Comparison of ENCODE assay signal across 27 cellular contexts in genomic region chr3:27708246-27708645, GRCh38. TPM values are rescaled to one million over a fixed set of nuclear protein-coding genes. Genes with fewer than 3 reads are reported as not detected.
DNase-seq lines count a peak whose midpoint lies in the region; ATAC-seq and TF ChIP-seq lines count a peak whose summit lies in the region.
"Had no signal": no experiment of that assay in that cellular context is flagged by ENCODE, and none has a peak within 500 bp of the region (broad histone marks: within the 10 kb centered on the region; RNA-seq: fewer than 3 reads in every experiment).

No MANE protein-coding gene starts in this region.

- H3K27ac ChIP-seq in breast epithelium: no peak overlapping the region
- H3K27ac ChIP-seq in neural progenitor cell: no peak overlapping the region
- H3K27ac ChIP-seq: PC-9 had no signal

- peaks cover 11% of the 10 kb centered on the region for H4K20me1 ChIP-seq in neural progenitor cell (ENCODE audit: low read depth)

- ATAC-seq in stimulated activated memory B cell treated with anti-CD40 and anti-IgM and Interleukin-4, amounts not matched to agents 10 μg/mL and 1 μg/mL and 100 μg/mL, for 72 hours: no peak

- H3K27ac Mint-ChIP-seq in MCF 10A (ENCODE audit: low read depth, unreplicated experiment) (no peak overlapping the region), neural progenitor cell (no peak overlapping the region)
- no peak overlapping the region for H3K27ac Mint-ChIP-seq in stimulated activated memory B cell treated with anti-CD40 and anti-IgM and Interleukin-4, amounts not matched to agents 10 μg/mL and 1 μg/mL and 100 μg/mL, for 72 hours
- H3K27ac Mint-ChIP-seq: CD14-positive monocyte had no signal

- H3K4me2 ChIP-seq in neural progenitor cell: no peak overlapping the region
- H3K4me2 ChIP-seq: PC-9 had no signal

- H3K4me1 Mint-ChIP-seq in MCF 10A (ENCODE audit: insufficient read depth, unreplicated experiment) (peaks cover 17% of the 10 kb centered on the region), neural progenitor cell (peaks cover 12% of the 10 kb centered on the region)
- peaks cover 14% of the 10 kb centered on the region for H3K4me1 Mint-ChIP-seq in stimulated activated memory B cell treated with anti-CD40 and anti-IgM and Interleukin-4, amounts not matched to agents 10 μg/mL and 1 μg/mL and 100 μg/mL, for 72 hours

- no peaks in the 10 kb centered on the region for H3K79me2 ChIP-seq in neural progenitor cell (ENCODE audit: low read depth)

- no peaks in the 10 kb centered on the region for H3F3A ChIP-seq in neural progenitor cell (ENCODE audit: low read depth)

- H3K9ac ChIP-seq in neural progenitor cell: no peak overlapping the region

- H3K9me3 Mint-ChIP-seq in MCF 10A (ENCODE audit: unreplicated experiment) (no peaks in the 10 kb centered on the region), neural progenitor cell (no peaks in the 10 kb centered on the region)
- no peaks in the 10 kb centered on the region for H3K9me3 Mint-ChIP-seq in stimulated activated memory B cell treated with anti-CD40 and anti-IgM and Interleukin-4, amounts not matched to agents 10 μg/mL and 1 μg/mL and 100 μg/mL, for 72 hours

- H3K9me3 ChIP-seq in breast epithelium (no peaks in the 10 kb centered on the region), neural progenitor cell (ENCODE audit: low read depth) (no peaks in the 10 kb centered on the region)
- H3K9me3 ChIP-seq: BE2C had no signal

- H3K27me3 ChIP-seq in breast epithelium: peaks cover 0 to 2% of the 10 kb centered on the region in 2 donors
- H3K27me3 ChIP-seq in neural progenitor cell: peaks cover 59% of the 10 kb centered on the region

- POLR2A ChIA-PET in MCF 10A (lab: Yijun Ruan, JAX): interaction anchor here (0.6 to 1.7 kb wide), 9 partner anchors 11 to 1640 kb away, joined by 3 to 7 read pairs (median 3); no protein-coding TSS in a partner anchor

- H3K4me3 ChIP-seq in breast epithelium: no peak overlapping the region
- no peak overlapping the region for H3K4me3 ChIP-seq in neural progenitor cell
- H3K4me3 ChIP-seq: PC-9 had no signal

- H3K27me3 Mint-ChIP-seq in MCF 10A (ENCODE audit: insufficient read depth, unreplicated experiment) (no peaks in the 10 kb centered on the region), neural progenitor cell (ENCODE audit: insufficient read depth, low read depth) (peaks cover 15% of the 10 kb centered on the region)
- H3K27me3 Mint-ChIP-seq in stimulated activated memory B cell treated with anti-CD40 and anti-IgM and Interleukin-4, amounts not matched to agents 10 μg/mL and 1 μg/mL and 100 μg/mL, for 72 hours: peaks cover 64% of the 10 kb centered on the region

- intact Hi-C loops in MCF 10A (cut with micrococcal nuclease): no loop called here
- intact Hi-C loops in breast epithelium (cut with DNase I; ENCODE audit: low total_unique reads): loop anchor here (5.0 kb wide), 1 partner anchor 679 kb away; no protein-coding TSS in a partner anchor

- no peak overlapping the region for H2AFZ ChIP-seq in neural progenitor cell (replicated peaks)
- H2AFZ ChIP-seq: PC-9 had no signal

- H3K36me3 ChIP-seq in breast epithelium: no peaks in the 10 kb centered on the region
- H3K36me3 ChIP-seq in neural progenitor cell: no peaks in the 10 kb centered on the region
- H3K36me3 ChIP-seq: BE2C had no signal

- H3K4me1 ChIP-seq in breast epithelium (no peaks in the 10 kb centered on the region), neural progenitor cell (peaks cover 10% of the 10 kb centered on the region)
- H3K4me1 ChIP-seq: BE2C had no signal

- DNase-seq in MCF 10A (ENCODE audit: unreplicated experiment) (peak; percentile 82), breast epithelium (ENCODE audit: low spot score in 2 of 2) (no peak), astrocyte of the hippocampus (ENCODE audit: low read depth, low spot score) (peak; percentile 73), fibroblast of peridontal ligament (ENCODE audit: extremely low read depth) (peak; percentile 75), stromal cell of bone marrow (ENCODE audit: low read depth) (peak; percentile 28), neural progenitor cell (ENCODE audit: low spot score) (no peak), OCI-M2 (lab: John Stamatoyannopoulos, UW; ENCODE audit: unreplicated experiment) (no peak)
- DNase-seq: 8988T, ACHN, BE2C, DMS153, DND-41, H7, IMR-90, KG1, NCI-H1092, NCI-H1436, NCI-H187, NCI-H2081 treated with DMSO at 0.1 percent for 48 hours, NCI-H2171, NCI-H345, NCI-H510A treated with DMSO at 0.1 percent for 48 hours, PC-9, RPMI8226, SHP77 had no signal

- no peak for TF ChIP-seq POLR2A in breast epithelium (IDR thresholded peaks at IDR 0.05)

- no peak overlapping the region for H3K4me3 Mint-ChIP-seq in MCF 10A (ENCODE audit: unreplicated experiment)
- no peak overlapping the region for H3K4me3 Mint-ChIP-seq in neural progenitor cell
- H3K4me3 Mint-ChIP-seq in stimulated activated memory B cell treated with anti-CD40 and anti-IgM and Interleukin-4, amounts not matched to agents 10 μg/mL and 1 μg/mL and 100 μg/mL, for 72 hours: no peak overlapping the region
- H3K4me3 Mint-ChIP-seq: CD14-positive monocyte had no signal

- H3K36me3 Mint-ChIP-seq in MCF 10A (ENCODE audit: insufficient read depth, unreplicated experiment) (no peaks in the 10 kb centered on the region), neural progenitor cell (no peaks in the 10 kb centered on the region)
- H3K36me3 Mint-ChIP-seq in stimulated activated memory B cell treated with anti-CD40 and anti-IgM and Interleukin-4, amounts not matched to agents 10 μg/mL and 1 μg/mL and 100 μg/mL, for 72 hours: no peaks in the 10 kb centered on the region

- TF ChIP-seq CTCF in MCF 10A (IDR thresholded peaks at IDR 0.05; ENCODE audit: unreplicated experiment) (no peak), breast epithelium (IDR thresholded peaks at IDR 0.05) (no peak), neural progenitor cell (IDR thresholded peaks at IDR 0.05) (no peak)

- CTCF ChIA-PET in MCF 10A (lab: Yijun Ruan, JAX): interaction anchor here (0.6 to 1.6 kb wide), 9 partner anchors 12 to 618 kb away, joined by 3 to 9 read pairs (median 3); partner anchors contain the start of gene EOMES

- BruUV-seq in MCF 10A (replicated peaks; lab: Mats Ljungman, UMichigan): no TSS peak

RNA-seq across cellular contexts. Expression of gene EOMES, which starts 13.9 kb away (rescaled TPM):
- total RNA-seq in MCF 10A (2022) (0.74 and 1.3 TPM in 2 replicates), breast epithelium (under 1 TPM in 2 of 3 donors, not detected in 1; 0.48 to 0.88 TPM), neural progenitor cell (ENCODE audit: low replicate concordance) (not detected in 2 replicates)
- total RNA-seq: IMR-90, PC-9 had no signal

Comparison
In these comparisons a context has a peak if more than half of its experiments do, and no peak if none do; other contexts are left out.
1. DNase-seq: peak in MCF 10A (single experiment), astrocyte of the hippocampus (single experiment), fibroblast of peridontal ligament (single experiment) and stromal cell of bone marrow (single experiment); none in breast epithelium (0 of 2), neural progenitor cell (single experiment) and OCI-M2 (single experiment).